ENCODE assay signal across 8 cellular contexts in the genomic region with DNA sequence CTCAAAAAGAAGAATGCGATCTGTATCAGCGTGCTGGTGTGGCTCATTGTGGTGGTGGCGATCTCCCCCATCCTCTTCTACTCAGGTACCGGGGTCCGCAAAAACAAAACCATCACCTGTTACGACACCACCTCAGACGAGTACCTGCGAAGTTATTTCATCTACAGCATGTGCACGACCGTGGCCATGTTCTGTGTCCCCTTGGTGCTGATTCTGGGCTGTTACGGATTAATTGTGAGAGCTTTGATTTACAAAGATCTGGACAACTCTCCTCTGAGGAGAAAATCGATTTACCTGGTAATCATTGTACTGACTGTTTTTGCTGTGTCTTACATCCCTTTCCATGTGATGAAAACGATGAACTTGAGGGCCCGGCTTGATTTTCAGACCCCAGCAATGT. TPM values are rescaled to one million over a fixed set of nuclear protein-coding genes. Genes with fewer than 3 reads are reported as not detected.
DNase-seq lines count a peak whose midpoint lies in the region; ATAC-seq, FAIRE-seq and TF ChIP-seq lines count a peak whose summit lies in the region.

No MANE protein-coding gene starts in this region.

- intact Hi-C loops in activated CD4-positive, alpha-beta T cell treated with anti-CD3 and anti-CD28 coated beads, Interleukin-2, amount 10 ng/mL, durations not matched to agents 24 days and 14 days (cut with micrococcal nuclease): no loop called here
- intact Hi-C loops in lower leg skin (cut with DNase I; ENCODE audit: low total_unique reads): no loop called here
- intact Hi-C loops in stomach (cut with DNase I; ENCODE audit: low total_unique reads): no loop called here

- WGBS in lower leg skin, 2 donors: 61 to 74% methylated on average over 14 of the region's 14 CpGs
- 68 to 81% (median 72%) methylated on average over 14 of the region's 14 CpGs for WGBS in stomach, 5 donors

- H3K4me1 ChIP-seq in stomach: peaks cover 0 to 30% (median 28%) of the 10 kb centered on the region in 4 donors

- peaks cover 0 to 33% (median 15%) of the 10 kb centered on the region in 3 donors for H3K27me3 ChIP-seq in stomach

- no peaks in the 10 kb centered on the region for H3K9me3 ChIP-seq in stomach

- H3K27ac Mint-ChIP-seq in activated CD4-positive, alpha-beta T cell treated with anti-CD3 and anti-CD28 coated beads, Interleukin-2, amount 10 ng/mL, durations not matched to agents 24 days and 14 days: no peak overlapping the region
- H3K27ac Mint-ChIP-seq in activated naive CD8-positive, alpha-beta T cell treated with anti-CD3 and anti-CD28 coated beads, Interleukin-2, amount 50 U/mL, for 24 hours: no peak overlapping the region

- no peaks in the 10 kb centered on the region for H3K9me3 Mint-ChIP-seq in activated CD4-positive, alpha-beta T cell treated with anti-CD3 and anti-CD28 coated beads, Interleukin-2, amount 10 ng/mL, durations not matched to agents 24 days and 14 days
- H3K9me3 Mint-ChIP-seq in activated naive CD8-positive, alpha-beta T cell treated with anti-CD3 and anti-CD28 coated beads, Interleukin-2, amount 50 U/mL, for 24 hours: no peaks in the 10 kb centered on the region

- TF ChIP-seq CTCF in lower leg skin (IDR thresholded peaks at IDR 0.05) (no peak), stomach (IDR thresholded peaks at IDR 0.05) (no peak)

- no peak for TF ChIP-seq EP300 in stomach (IDR thresholded peaks at IDR 0.05)

- TF ChIP-seq POLR2A in lower leg skin (IDR thresholded peaks at IDR 0.05) (no peak), stomach (IDR thresholded peaks at IDR 0.05) (no peak)

- H3K4me3 ChIP-seq in lower leg skin (ENCODE audit: low read depth, poor library complexity, severe bottlenecking) (peak overlapping the region; percentile 56), stomach (peak overlapping the region; percentile 59 to 85 (median 72))

- ATAC-seq in activated naive CD8-positive, alpha-beta T cell treated with anti-CD3 and anti-CD28 coated beads, Interleukin-2, amount 50 U/mL, for 24 hours: no peak
- no peak for ATAC-seq in HG03108 (IDR thresholded peaks at IDR 0.05; ENCODE audit: unreplicated experiment)
- no peak for ATAC-seq in GM21390 (IDR thresholded peaks at IDR 0.05; ENCODE audit: unreplicated experiment)

- peak overlapping the region; percentile 88 for H3K4me3 Mint-ChIP-seq in activated CD4-positive, alpha-beta T cell treated with anti-CD3 and anti-CD28 coated beads, Interleukin-2, amount 10 ng/mL, durations not matched to agents 24 days and 14 days
- H3K4me3 Mint-ChIP-seq in activated naive CD8-positive, alpha-beta T cell treated with anti-CD3 and anti-CD28 coated beads, Interleukin-2, amount 50 U/mL, for 24 hours: peak overlapping the region; percentile 86

- H3K4me1 Mint-ChIP-seq in activated CD4-positive, alpha-beta T cell treated with anti-CD3 and anti-CD28 coated beads, Interleukin-2, amount 10 ng/mL, durations not matched to agents 24 days and 14 days: peaks cover 12% of the 10 kb centered on the region
- peaks cover 12% of the 10 kb centered on the region for H3K4me1 Mint-ChIP-seq in activated naive CD8-positive, alpha-beta T cell treated with anti-CD3 and anti-CD28 coated beads, Interleukin-2, amount 50 U/mL, for 24 hours

- no peak for FAIRE-seq in urothelium cell line (lab: Jason Lieb, UNC)

- no peaks in the 10 kb centered on the region for H3K36me3 Mint-ChIP-seq in activated CD4-positive, alpha-beta T cell treated with anti-CD3 and anti-CD28 coated beads, Interleukin-2, amount 10 ng/mL, durations not matched to agents 24 days and 14 days (ENCODE audit: low read depth)
- no peaks in the 10 kb centered on the region for H3K36me3 Mint-ChIP-seq in activated naive CD8-positive, alpha-beta T cell treated with anti-CD3 and anti-CD28 coated beads, Interleukin-2, amount 50 U/mL, for 24 hours (ENCODE audit: low read depth)

- peaks cover 53% of the 10 kb centered on the region for H3K27me3 Mint-ChIP-seq in activated CD4-positive, alpha-beta T cell treated with anti-CD3 and anti-CD28 coated beads, Interleukin-2, amount 10 ng/mL, durations not matched to agents 24 days and 14 days
- peaks cover 26% of the 10 kb centered on the region for H3K27me3 Mint-ChIP-seq in activated naive CD8-positive, alpha-beta T cell treated with anti-CD3 and anti-CD28 coated beads, Interleukin-2, amount 50 U/mL, for 24 hours

- no peak for DNase-seq in activated CD4-positive, alpha-beta T cell treated with anti-CD3 and anti-CD28 coated beads, Interleukin-2, amount 10 ng/mL, durations not matched to agents 24 days and 14 days
- DNase-seq in activated CD4-positive, alpha-beta T cell treated with anti-CD3 and anti-CD28 coated beads, Interleukin-2, amount 50 U/mL, for 4 hours: no peak
- DNase-seq in activated naive CD8-positive, alpha-beta T cell treated with anti-CD3 and anti-CD28 coated beads, Interleukin-2, amount 50 U/mL, for 24 hours: no peak
- DNase-seq in lower leg skin (ENCODE audit: low spot score in 2 of 2) (no peak), stomach (no peak), urothelium cell line (ENCODE audit: low spot score) (no peak)

- no peaks in the 10 kb centered on the region for H3K36me3 ChIP-seq in stomach

- peak overlapping the region in 1 of 5 donors; percentile 81 for H3K27ac ChIP-seq in stomach

RNA-seq across cellular contexts. Expression of a gene that starts 1.3 kb away (rescaled TPM):
- 0.77 and 0.92 TPM in 2 replicates for total RNA-seq in activated CD4-positive, alpha-beta T cell treated with anti-CD3 and anti-CD28 coated beads, Interleukin-2, amount 10 ng/mL, durations not matched to agents 24 days and 14 days
- 10 to 100 TPM; 11.6 to 18.6 (median 16.0) TPM for total RNA-seq in lower leg skin
- 10 to 100 TPM in 2 of 5 donors, 1 to 10 TPM in 1, under 1 TPM in 2; under 0.01 to 29.0 (median 1.0) TPM for total RNA-seq in stomach
- 1 to 10 TPM in 1 of 3 donors, under 1 TPM in 2; 0.15 to 5.0 (median 0.25) TPM for polyA plus RNA-seq in stomach
